ENCODE assay signal across 10 cellular contexts in the genomic region with DNA sequence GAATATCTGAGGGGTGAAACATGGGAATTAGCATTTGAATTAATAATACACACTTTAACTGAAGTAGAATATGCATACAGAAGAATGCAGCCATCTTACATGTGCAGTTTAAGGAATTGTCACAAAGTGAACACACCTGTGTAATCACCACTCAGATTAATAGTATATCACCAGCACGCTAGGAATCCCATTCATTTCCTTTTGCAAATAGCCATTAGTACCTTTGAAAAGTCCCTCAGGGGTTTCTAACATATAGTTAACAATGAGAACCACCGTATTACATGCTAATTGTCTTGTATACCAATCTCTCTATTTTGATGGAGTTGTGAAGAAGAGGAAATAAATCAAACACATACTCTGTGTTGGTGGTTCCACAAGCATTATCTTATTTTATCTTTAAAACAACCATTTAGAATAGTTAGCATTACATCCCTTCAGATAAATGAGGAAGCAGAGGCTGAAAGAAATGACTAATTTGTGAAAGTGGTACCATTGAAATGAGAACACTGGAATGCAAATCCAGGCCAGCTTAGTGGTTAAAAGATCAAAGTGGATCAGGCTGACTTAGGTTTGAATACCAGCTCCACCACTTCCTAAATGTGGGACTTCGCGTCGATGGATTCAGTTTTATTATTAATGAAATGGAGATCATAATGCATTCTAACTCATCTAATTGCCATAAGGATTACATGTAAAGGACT.
DNase-seq lines count a peak whose midpoint lies in the region; FAIRE-seq and TF ChIP-seq lines count a peak whose summit lies in the region.
"Had no signal": no experiment of that assay in that cellular context is flagged by ENCODE, and none has a peak within 500 bp of the region (broad histone marks: within the 10 kb centered on the region; RNA-seq: fewer than 3 reads in every experiment).

No MANE protein-coding gene starts in this region.

- H3K79me2 ChIP-seq in smooth muscle cell (ENCODE audit: low read depth) = no peaks in the 10 kb centered on the region

- H3K27ac Mint-ChIP-seq in CD14-positive monocyte = no peak overlapping the region

- no peaks in the 10 kb centered on the region for H3K36me3 Mint-ChIP-seq in CD14-positive monocyte

- H3K9me3 ChIP-seq in smooth muscle cell (replicated peaks; ENCODE audit: low read depth) = no peaks in the 10 kb centered on the region
- no peaks in the 10 kb centered on the region for H3K9me3 ChIP-seq in transverse colon

- no peaks in the 10 kb centered on the region for H3K36me3 ChIP-seq in smooth muscle cell (ENCODE audit: low read depth)
- no peaks in the 10 kb centered on the region for H3K36me3 ChIP-seq in transverse colon

- no peak overlapping the region for H2AFZ ChIP-seq in smooth muscle cell (ENCODE audit: low read depth)

- H3K27ac ChIP-seq in smooth muscle cell (ENCODE audit: low read depth) (peak overlapping the region; percentile 64), transverse colon (no peak overlapping the region)

- FAIRE-seq in H54 (lab: Jason Lieb, UNC) = peak; percentile 6

- H3K4me3 ChIP-seq in epithelial cell of esophagus (ENCODE audit: low read length) (no peak overlapping the region), smooth muscle cell (no peak overlapping the region), transverse colon (no peak overlapping the region)

- TF ChIP-seq POLR2A in H54 (IDR thresholded peaks at IDR 0.05; ENCODE audit: low read depth, low read length) (no peak), transverse colon (IDR thresholded peaks at IDR 0.05) (no peak)

- H4K20me1 ChIP-seq in smooth muscle cell (ENCODE audit: low read depth) = no peaks in the 10 kb centered on the region

- intact Hi-C loops in CD14-positive monocyte (cut with micrococcal nuclease) = no loop called here
- intact Hi-C loops in transverse colon (cut with DNase I; ENCODE audit: low total_unique reads) = no loop called here

- H3K27me3 ChIP-seq in smooth muscle cell (ENCODE audit: low read depth) = no peaks in the 10 kb centered on the region
- H3K27me3 ChIP-seq in transverse colon = no peaks in the 10 kb centered on the region

- H3K9ac ChIP-seq in smooth muscle cell (ENCODE audit: low read depth) = no peak overlapping the region

- H3K4me2 ChIP-seq in smooth muscle cell = peak overlapping the region; percentile 57

- no peak for TF ChIP-seq CTCF in epithelial cell of esophagus (IDR thresholded peaks at IDR 0.05; ENCODE audit: insufficient read depth, low read depth, low read length, missing control alignments)
- TF ChIP-seq CTCF in smooth muscle cell (IDR thresholded peaks at IDR 0.05; ENCODE audit: borderline replicate concordance, insufficient read depth, poor library complexity, severe bottlenecking) = no peak
- TF ChIP-seq CTCF in CD14-positive monocyte (IDR thresholded peaks at IDR 0.05) = no peak
- no peak for TF ChIP-seq CTCF in transverse colon (IDR thresholded peaks at IDR 0.05)

- no peak for DNase-seq in H54 (ENCODE audit: insufficient read length, low spot score)
- DNase-seq in NCI-H146 treated with DMSO at 0.1 percent for 48 hours (lab: John Stamatoyannopoulos, UW; ENCODE audit: unreplicated experiment) = peak; percentile 92
- peak; percentile 87 for DNase-seq in epithelial cell of esophagus (ENCODE audit: low read depth)
- DNase-seq in smooth muscle cell (lab: John Stamatoyannopoulos, UW; ENCODE audit: unreplicated experiment) = no peak
- no peak for DNase-seq in GM19238 (ENCODE audit: insufficient read length, low spot score)
- no peak for DNase-seq in CD14-positive monocyte (ENCODE audit: low spot score)
- no peak for DNase-seq in transverse colon
- DNase-seq: activated effector memory CD4-positive, alpha-beta T cell treated with anti-CD3 and anti-CD28 coated beads, Interleukin-2, amount 50 U/mL, for 16 hours; left ventricle myocardium superior; SW 1271 had no signal

- in situ Hi-C loops in transverse colon (cut with MboI; ENCODE audit: low pct_ligation_motif_present in 1 of 4, low pct_unique_long_range_greater_than_20kb in 1 of 4, low sequenced_read_pairs in 3 of 4) = no loop called here

- no peak for TF ChIP-seq EP300 in transverse colon (IDR thresholded peaks at IDR 0.05; ENCODE audit: low read depth)

- peaks cover 21% of the 10 kb centered on the region for H3F3A ChIP-seq in smooth muscle cell (ENCODE audit: low read depth)

- H3K27me3 Mint-ChIP-seq in CD14-positive monocyte (ENCODE audit: low read depth in 3 of 3) = no peaks in the 10 kb centered on the region

- H3K4me3 Mint-ChIP-seq in CD14-positive monocyte = no peak overlapping the region

- no peaks in the 10 kb centered on the region for H3K4me1 Mint-ChIP-seq in CD14-positive monocyte

- H3K4me1 ChIP-seq in smooth muscle cell (ENCODE audit: low read depth) = peaks cover 18% of the 10 kb centered on the region
- no peaks in the 10 kb centered on the region for H3K4me1 ChIP-seq in transverse colon

- peaks cover 0 to 4% (median 0%) of the 10 kb centered on the region in 7 donors for H3K9me3 Mint-ChIP-seq in CD14-positive monocyte

- WGBS in smooth muscle cell (ENCODE audit: low lambda C conversion rate) = 15% methylated on average over 5 of the region's 5 CpGs
- WGBS in transverse colon (ENCODE audit: low coverage in 1 of 2), 2 donors = 84 to 85% methylated on average over 5 of the region's 5 CpGs

Comparison
In these comparisons a context has a peak if more than half of its experiments do, and no peak if none do; other contexts are left out.
1. DNase-seq: peak in NCI-H146 treated with DMSO at 0.1 percent for 48 hours (single experiment) and epithelial cell of esophagus (single experiment); none in H54 (single experiment), smooth muscle cell (single experiment), GM19238 (single experiment), CD14-positive monocyte (single experiment) and transverse colon (single experiment).